In genomic region chr12:125137776-125138344, GRCh38 we compare ENCODE assay signal across 25 cellular contexts. TPM values are rescaled to one million over a fixed set of nuclear protein-coding genes. Genes with fewer than 3 reads are reported as not detected.
"Had no signal": no experiment of that assay in that cellular context is flagged by ENCODE, and none has a peak within 500 bp of the region (broad histone marks: within the 10 kb centered on the region; RNA-seq: fewer than 3 reads in every experiment).

No MANE protein-coding gene starts in this region.

- H3K4me1 ChIP-seq: body of pancreas, esophagus muscularis mucosa, gastrocnemius medialis, heart left ventricle, left lung, psoas muscle, right atrium auricular region, upper lobe of right lung had no signal

- H3K27me3 Mint-ChIP-seq: activated naive CD8-positive, alpha-beta T cell treated with anti-CD3 and anti-CD28 coated beads, Interleukin-2, amount 10 ng/mL, durations not matched to agents 7 days and 5 days; activated T-cell treated with anti-CD3 and anti-CD28 coated beads, Interleukin-2, amount 50 U/mL, for 24 hours; effector memory CD8-positive, alpha-beta T cell; naive thymus-derived CD8-positive, alpha-beta T cell; T-cell had no signal

- H3K27ac Mint-ChIP-seq: activated naive CD8-positive, alpha-beta T cell treated with anti-CD3 and anti-CD28 coated beads, Interleukin-2, amount 10 ng/mL, durations not matched to agents 7 days and 5 days; activated T-cell treated with anti-CD3 and anti-CD28 coated beads, Interleukin-2, amount 50 U/mL, for 24 hours; activated T-helper 2 cell treated with anti-CD3 and anti-CD28 coated beads, Interferon-gamma antibody, Interleukin-2, Interleukin-4, amounts not matched to agents 10 μg/mL and 5 μg/mL and 100 μg/mL, durations not matched to agents 14 hours and 24 hours and 36 hours; mesothelial cell of epicardium; T-cell had no signal

- H3K27ac ChIP-seq: body of pancreas, esophagus muscularis mucosa, gastrocnemius medialis, heart left ventricle, left lung, neutrophil, ovary, psoas muscle, right atrium auricular region, upper lobe of right lung had no signal

- H3K9me3 Mint-ChIP-seq: activated naive CD8-positive, alpha-beta T cell treated with anti-CD3 and anti-CD28 coated beads, Interleukin-2, amount 10 ng/mL, durations not matched to agents 7 days and 5 days; activated T-cell treated with anti-CD3 and anti-CD28 coated beads, Interleukin-2, amount 50 U/mL, for 24 hours; activated T-helper 2 cell treated with anti-CD3 and anti-CD28 coated beads, Interferon-gamma antibody, Interleukin-2, Interleukin-4, amounts not matched to agents 10 μg/mL and 5 μg/mL and 100 μg/mL, durations not matched to agents 14 hours and 24 hours and 36 hours; effector memory CD8-positive, alpha-beta T cell; mesothelial cell of epicardium; naive thymus-derived CD8-positive, alpha-beta T cell; T-cell had no signal

- H3K9me3 ChIP-seq: body of pancreas, esophagus muscularis mucosa, gastrocnemius medialis, heart left ventricle, left lung, neutrophil, ovary, psoas muscle, right atrium auricular region, upper lobe of right lung had no signal

- H3K36me3 Mint-ChIP-seq: activated naive CD8-positive, alpha-beta T cell treated with anti-CD3 and anti-CD28 coated beads, Interleukin-2, amount 10 ng/mL, durations not matched to agents 7 days and 5 days had no signal

- H3K4me3 Mint-ChIP-seq: activated naive CD8-positive, alpha-beta T cell treated with anti-CD3 and anti-CD28 coated beads, Interleukin-2, amount 10 ng/mL, durations not matched to agents 7 days and 5 days; activated T-cell treated with anti-CD3 and anti-CD28 coated beads, Interleukin-2, amount 50 U/mL, for 24 hours; effector memory CD8-positive, alpha-beta T cell; mesothelial cell of epicardium; naive thymus-derived CD8-positive, alpha-beta T cell; T-cell had no signal

- H3K27me3 ChIP-seq: body of pancreas, esophagus muscularis mucosa, gastrocnemius medialis, heart left ventricle, left lung, neutrophil, ovary, right atrium auricular region, upper lobe of right lung had no signal

- H3K4me3 ChIP-seq: body of pancreas, esophagus muscularis mucosa, gastrocnemius medialis, heart left ventricle, left lung, ovary, psoas muscle, right atrium auricular region, upper lobe of right lung had no signal

- ATAC-seq: body of pancreas; effector memory CD8-positive, alpha-beta T cell; gastrocnemius medialis; heart left ventricle; left lung; naive thymus-derived CD8-positive, alpha-beta T cell; psoas muscle; T-cell; upper lobe of right lung had no signal

- DNase-seq: activated CD4-positive, alpha-beta T cell treated with anti-CD3 and anti-CD28 coated beads, Interleukin-2, amount 50 U/mL, for 4 hours; activated CD8-positive, alpha-beta memory T cell treated with anti-CD3 and anti-CD28 coated beads for 24 hours; activated CD8-positive, alpha-beta memory T cell treated with anti-CD3 and anti-CD28 coated beads, Interleukin-2, amount 50 U/mL, for 4 hours; activated naive CD4-positive, alpha-beta T cell; activated naive CD8-positive, alpha-beta T cell treated with anti-CD3 and anti-CD28 coated beads, Interleukin-2, amount 10 ng/mL, durations not matched to agents 7 days and 5 days; activated T-cell treated with anti-CD3 and anti-CD28 coated beads, Interleukin-2, amount 50 U/mL, for 24 hours; anterior cingulate cortex; body of pancreas; caudate nucleus; effector memory CD8-positive, alpha-beta T cell; gastrocnemius medialis; left lung; naive thymus-derived CD8-positive, alpha-beta T cell; ovary; psoas muscle; stimulated activated CD4-positive, alpha-beta T cell treated with anti-CD3 and anti-CD28 coated beads, Interleukin-4, amount 100 ng/mL, for 24 hours; stimulated activated naive CD4-positive, alpha-beta T cell treated with Interleukin-2 at 50 U/mL for 16 hours; T-cell; upper lobe of right lung had no signal

- H3K4me1 Mint-ChIP-seq: T-cell had no signal

- H3K36me3 ChIP-seq: gastrocnemius medialis, ovary, right atrium auricular region, upper lobe of right lung had no signal

RNA-seq across cellular contexts. Expression of gene TMEM132B, which starts 48.3 kb away (rescaled TPM):
- total RNA-seq: activated naive CD8-positive, alpha-beta T cell treated with anti-CD3 and anti-CD28 coated beads, Interleukin-2, amount 10 ng/mL, durations not matched to agents 7 days and 5 days; activated T-helper 2 cell treated with anti-CD3 and anti-CD28 coated beads, Interferon-gamma antibody, Interleukin-2, Interleukin-4, amounts not matched to agents 10 μg/mL and 5 μg/mL and 100 μg/mL, durations not matched to agents 14 hours and 24 hours and 36 hours; naive thymus-derived CD8-positive, alpha-beta T cell had no signal
